18 cellular contexts compared by ENCODE assay signal in genomic region chr1:246791303-246791918, GRCh38.
"Had no signal": no experiment of that assay in that cellular context is flagged by ENCODE, and none has a peak within 500 bp of the region (broad histone marks: within the 10 kb centered on the region; RNA-seq: fewer than 3 reads in every experiment).

No MANE protein-coding gene starts in this region.

- H3K4me3 ChIP-seq: esophagus squamous epithelium, gastroesophageal sphincter, ovary, smooth muscle cell, thyroid gland had no signal

- ATAC-seq: effector memory CD8-positive, alpha-beta T cell; gastroesophageal sphincter; naive thymus-derived CD4-positive, alpha-beta T cell; right cardiac atrium had no signal

- H3K36me3 Mint-ChIP-seq: type B pancreatic cell had no signal

- H3K36me3 ChIP-seq: esophagus squamous epithelium, gastroesophageal sphincter, ovary, thyroid gland had no signal

- H3K27ac ChIP-seq: esophagus squamous epithelium, gastroesophageal sphincter, ovary, thyroid gland had no signal

- DNase-seq: effector memory CD8-positive, alpha-beta T cell; esophagus squamous epithelium; foreskin fibroblast; glutamatergic neuron; mammary epithelial cell; naive thymus-derived CD4-positive, alpha-beta T cell; ovary; right cardiac atrium; stimulated activated CD4-positive, alpha-beta T cell treated with anti-CD3 and anti-CD28 coated beads, Interleukin-2, amount 100 ng/mL, for 48 hours; stimulated activated naive CD4-positive, alpha-beta T cell treated with Interleukin-2 at 50 U/mL for 16 hours; thyroid gland had no signal

- H3K9me3 ChIP-seq: esophagus squamous epithelium, gastroesophageal sphincter, ovary, thyroid gland had no signal

- H3K27me3 ChIP-seq: ovary, thyroid gland had no signal

- H3K4me3 Mint-ChIP-seq: dendritic cell treated with granulocyte-macrophage colony-stimulating factor and Interleukin-4, amounts not matched to agents 40 ng/mL and 50 ng/mL, for 4 days; effector memory CD8-positive, alpha-beta T cell; type B pancreatic cell had no signal

- FAIRE-seq: colon, urothelium cell line had no signal

- H3K9me3 Mint-ChIP-seq: dendritic cell treated with granulocyte-macrophage colony-stimulating factor and Interleukin-4, amounts not matched to agents 40 ng/mL and 50 ng/mL, for 4 days; effector memory CD8-positive, alpha-beta T cell; type B pancreatic cell had no signal

- H3K27ac Mint-ChIP-seq: dendritic cell treated with granulocyte-macrophage colony-stimulating factor and Interleukin-4, amounts not matched to agents 40 ng/mL and 50 ng/mL, for 4 days; progenitor cell of endocrine pancreas; type B pancreatic cell had no signal
